In genomic region chr20:3307695-3308094, GRCh38 we compare ENCODE assay signal across 18 cellular contexts.
"Had no signal": no experiment of that assay in that cellular context is flagged by ENCODE, and none has a peak within 500 bp of the region (broad histone marks: within the 10 kb centered on the region; RNA-seq: fewer than 3 reads in every experiment).

No MANE protein-coding gene starts in this region.

- H3K4me3 ChIP-seq: ascending aorta, breast epithelium, hepatocyte, lung, tibial artery, uterus had no signal

- H3K9me3 ChIP-seq: ascending aorta, breast epithelium, neutrophil, tibial artery, uterus had no signal

- H3K9ac ChIP-seq: parathyroid adenoma had no signal

- FAIRE-seq: keratinocyte had no signal

- H3K4me1 ChIP-seq: ascending aorta, breast epithelium, parathyroid adenoma, uterus had no signal

- H3K27ac ChIP-seq: hepatocyte, neutrophil, parathyroid adenoma, tibial artery, uterus had no signal

- H3K4me2 ChIP-seq: hepatocyte had no signal

- H3K36me3 ChIP-seq: neutrophil, uterus had no signal

- DNase-seq: activated CD4-positive, alpha-beta T cell treated with anti-CD3 and anti-CD28 coated beads, Interleukin-2, amount 10 ng/mL, durations not matched to agents 24 days and 14 days; activated CD8-positive, alpha-beta T cell treated with anti-CD3 and anti-CD28 coated beads, Interleukin-2, amount 10 ng/mL, durations not matched to agents 7 days and 5 days; activated naive CD4-positive, alpha-beta T cell treated with anti-CD3 and anti-CD28 coated beads for 36 hours; activated T-cell treated with anti-CD3 and anti-CD28 coated beads, Interleukin-2, amount 50 U/mL, for 24 hours; cortex of kidney; effector CD8-positive, alpha-beta T cell; stimulated activated CD8-positive, alpha-beta memory T cell treated with anti-CD3 and anti-CD28 coated beads, Interleukin-4, amount 100 ng/mL, for 48 hours; stimulated activated naive CD4-positive, alpha-beta T cell; T1000; uterus had no signal

- H2AFZ ChIP-seq: hepatocyte, parathyroid adenoma had no signal

- H3K27me3 ChIP-seq: ascending aorta, breast epithelium, hepatocyte, neutrophil, tibial artery, uterus had no signal

- H3K79me2 ChIP-seq: hepatocyte, parathyroid adenoma had no signal
